In genomic region chr19:58455306-58455705, GRCh38 we compare ENCODE assay signal across 24 cellular contexts.
"Had no signal": no experiment of that assay in that cellular context is flagged by ENCODE, and none has a peak within 500 bp of the region (broad histone marks: within the 10 kb centered on the region; RNA-seq: fewer than 3 reads in every experiment).

No MANE protein-coding gene starts in this region.

- DNase-seq: colonic mucosa; cortex of kidney; dermis blood vessel endothelial cell; dorsolateral prefrontal cortex; effector CD4-positive, alpha-beta T cell; effector CD8-positive, alpha-beta T cell; effector memory CD4-positive, alpha-beta T cell; effector memory CD8-positive, alpha-beta T cell; endodermal cell; erythroblast; esophagus squamous epithelium; foreskin fibroblast; foreskin keratinocyte; foreskin melanocyte; gastrocnemius medialis; glutamatergic neuron; heart left ventricle; heart right ventricle had no signal

- H3K4me3 ChIP-seq: colonic mucosa, coronary artery, dorsolateral prefrontal cortex, esophagus muscularis mucosa, esophagus squamous epithelium, gastrocnemius medialis, gastroesophageal sphincter, heart left ventricle, heart right ventricle had no signal

- H3K9me3 ChIP-seq: colonic mucosa, esophagus muscularis mucosa, esophagus squamous epithelium, gastrocnemius medialis, gastroesophageal sphincter, heart left ventricle, heart right ventricle had no signal

- H3K27me3 Mint-ChIP-seq: effector memory CD8-positive, alpha-beta T cell had no signal

- H3K9me3 Mint-ChIP-seq: dendritic cell treated with granulocyte-macrophage colony-stimulating factor and Interleukin-4, amounts not matched to agents 40 ng/mL and 50 ng/mL, for 4 days; effector memory CD8-positive, alpha-beta T cell had no signal

- ATAC-seq: effector memory CD8-positive, alpha-beta T cell; esophagus mucosa; foreskin keratinocyte; gastrocnemius medialis; gastroesophageal sphincter; heart left ventricle; heart right ventricle had no signal

- H3K27ac Mint-ChIP-seq: dendritic cell treated with granulocyte-macrophage colony-stimulating factor and Interleukin-4, amounts not matched to agents 40 ng/mL and 50 ng/mL, for 4 days; effector memory CD8-positive, alpha-beta T cell; endodermal cell had no signal

- H3K4me3 Mint-ChIP-seq: dendritic cell treated with granulocyte-macrophage colony-stimulating factor and Interleukin-4, amounts not matched to agents 40 ng/mL and 50 ng/mL, for 4 days; effector memory CD8-positive, alpha-beta T cell; endodermal cell had no signal

- H3K36me3 ChIP-seq: colonic mucosa had no signal

- H3K27ac ChIP-seq: colonic mucosa, coronary artery, dorsolateral prefrontal cortex, epithelial cell of prostate, esophagus muscularis mucosa, esophagus squamous epithelium, foreskin keratinocyte, gastrocnemius medialis, gastroesophageal sphincter, heart left ventricle, heart right ventricle had no signal

- H3K27me3 ChIP-seq: colonic mucosa, dorsolateral prefrontal cortex, esophagus muscularis mucosa, esophagus squamous epithelium, foreskin keratinocyte, gastrocnemius medialis, gastroesophageal sphincter, heart left ventricle, heart right ventricle had no signal
